ENCODE assay signal across 29 cellular contexts in the genomic region with DNA sequence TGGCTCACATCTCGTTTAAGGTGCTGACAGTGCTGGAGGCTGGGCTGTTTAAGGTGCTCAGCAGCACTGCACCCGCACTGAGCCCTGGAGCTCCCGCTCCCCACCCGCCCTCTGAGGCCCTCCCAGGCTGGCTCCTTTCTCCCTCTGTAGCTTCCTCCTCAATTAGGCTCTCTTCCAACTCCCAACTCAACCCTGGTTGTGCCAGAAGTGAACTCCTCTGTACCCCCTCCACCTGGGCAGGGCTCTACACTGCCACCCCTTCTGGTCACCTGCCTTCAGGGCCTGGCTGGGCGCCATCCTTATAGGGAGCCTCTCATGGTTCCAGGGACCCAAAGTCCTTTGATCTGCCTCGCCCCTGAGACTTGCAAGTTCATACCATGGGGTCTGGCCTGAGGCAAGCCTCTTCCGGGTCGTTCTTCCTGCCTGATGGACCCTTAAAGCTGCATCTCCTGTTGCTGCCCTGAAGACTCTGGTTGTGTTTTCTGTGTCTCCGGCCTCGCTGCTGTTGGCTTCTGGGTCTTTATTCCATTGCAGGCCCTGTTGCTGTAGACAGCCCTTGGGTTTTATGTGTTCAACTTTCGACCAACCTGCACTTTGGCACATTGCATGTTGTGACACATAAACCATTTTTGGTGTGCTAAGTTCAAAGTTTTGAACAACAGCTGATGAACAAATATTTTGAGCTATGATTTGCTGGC.
DNase-seq lines count a peak whose midpoint lies in the region; ATAC-seq and TF ChIP-seq lines count a peak whose summit lies in the region.
"Had no signal": no experiment of that assay in that cellular context is flagged by ENCODE, and none has a peak within 500 bp of the region (broad histone marks: within the 10 kb centered on the region; RNA-seq: fewer than 3 reads in every experiment).

No MANE protein-coding gene starts in this region.

- no peaks in the 10 kb centered on the region for H3K23me2 ChIP-seq in H9 (ENCODE audit: insufficient read length, low read depth, low read length, poor library complexity, severe bottlenecking)

- peak in 7 of 8 donors; percentile 9 to 38 (median 19) for ATAC-seq in heart right ventricle
- no peak for ATAC-seq in Right ventricle myocardium inferior
- no peak for ATAC-seq in activated T-helper 17 cell treated with anti-CD3 and anti-CD28 coated beads, Interleukin-2, amount 50 U/mL, for 72 hours (replicated peaks)
- ATAC-seq in right lobe of liver, result peak; percentile 75 to 87 (median 82)
- ATAC-seq: K562, SK-N-SH treated with all-trans-retinoic acid at 6 μM for 48 hours had no signal

- H3K18ac ChIP-seq in H9 (ENCODE audit: insufficient read length, low read depth, low read length), result no peak overlapping the region

- H3K23ac ChIP-seq in H9 (ENCODE audit: insufficient read length, low read depth, low read length), result no peak overlapping the region

- H2AK5ac ChIP-seq in H9 (ENCODE audit: insufficient read length, low read length), result no peak overlapping the region

- DNase-seq in heart right ventricle (no peak), Right ventricle myocardium inferior (ENCODE audit: missing footprints) (no peak), right lobe of liver (peak; percentile 46 to 85 (median 81)), H9 (no peak), SIG-M5 treated with dmso at 0.1 percent for 504 hours (lab: John Stamatoyannopoulos, UW; ENCODE audit: unreplicated experiment) (no peak), uterus (no peak)
- DNase-seq: activated CD4-positive, alpha-beta T cell treated with anti-CD3 and anti-CD28 coated beads, Interleukin-2, amount 10 ng/mL, durations not matched to agents 24 days and 14 days; activated naive CD4-positive, alpha-beta T cell; activated T-cell treated with anti-CD3 and anti-CD28 coated beads, Interleukin-2, amount 50 U/mL, for 48 hours; effector memory CD4-positive, alpha-beta T cell; erythroblast; GDM1; MG63; NCI-H1105 treated with DMSO at 0.1 percent for 48 hours; NCI-H2081 treated with DMSO at 0.1 percent for 48 hours; NCI-H345; NCI-H774; psoas muscle; stomach; thyroid gland; WERI-Rb-1 had no signal

- no peaks in the 10 kb centered on the region for H3K9me3 ChIP-seq in heart right ventricle
- H3K9me3 ChIP-seq in right lobe of liver, result no peaks in the 10 kb centered on the region
- H3K9me3 ChIP-seq in H9 (ENCODE audit: control insufficient read depth, low read depth, low read length), result no peaks in the 10 kb centered on the region
- H3K9me3 ChIP-seq in uterus, result no peaks in the 10 kb centered on the region
- H3K9me3 ChIP-seq: MG63, neutrophil, psoas muscle, stomach, thyroid gland had no signal

- H3K4me1 ChIP-seq in heart right ventricle (peaks cover 10 to 73% (median 54%) of the 10 kb centered on the region in 9 donors), right lobe of liver (peaks cover 0 to 30% (median 16%) of the 10 kb centered on the region in 4 donors), urinary bladder (ENCODE audit: insufficient read depth) (no peaks in the 10 kb centered on the region), H9 (ENCODE audit: insufficient read depth, low read length) (no peaks in the 10 kb centered on the region; the same call in 1 of the 2 replicates), uterus (no peaks in the 10 kb centered on the region)

- H3K27me3 Mint-ChIP-seq in activated T-helper 17 cell treated with anti-CD3 and anti-CD28 coated beads, Interleukin-2, amount 50 U/mL, for 72 hours, result no peaks in the 10 kb centered on the region
- no peaks in the 10 kb centered on the region; the same call in 1 of the 2 replicates for H3K27me3 Mint-ChIP-seq in H9 (ENCODE audit: low read depth)
- H3K27me3 Mint-ChIP-seq: activated CD4-positive, alpha-beta T cell treated with anti-CD3 and anti-CD28 coated beads, Interleukin-2, amount 10 ng/mL, durations not matched to agents 24 days and 14 days had no signal

- no peak overlapping the region for H3K4me3 Mint-ChIP-seq in activated T-helper 17 cell treated with anti-CD3 and anti-CD28 coated beads, Interleukin-2, amount 50 U/mL, for 72 hours
- no peak overlapping the region for H3K4me3 Mint-ChIP-seq in H9
- H3K4me3 Mint-ChIP-seq: activated CD4-positive, alpha-beta T cell treated with anti-CD3 and anti-CD28 coated beads, Interleukin-2, amount 10 ng/mL, durations not matched to agents 24 days and 14 days; brain; memory B cell; T-helper 2 cell treated with Interferon-gamma antibody and Interleukin-4, amounts not matched to agents 5 μg/mL and 100 μg/mL, for 36 hours had no signal

- no peak overlapping the region for H2BK12ac ChIP-seq in H9 (ENCODE audit: insufficient read length, low read depth, low read length)

- no peak for TF ChIP-seq POLR2A in right lobe of liver (IDR thresholded peaks at IDR 0.05)
- no peak for TF ChIP-seq POLR2A in uterus (IDR thresholded peaks at IDR 0.05)

- peaks cover 13% of the 10 kb centered on the region for H3K36me3 Mint-ChIP-seq in activated T-helper 17 cell treated with anti-CD3 and anti-CD28 coated beads, Interleukin-2, amount 50 U/mL, for 72 hours (ENCODE audit: low read depth)
- H3K36me3 Mint-ChIP-seq in H9 (ENCODE audit: insufficient read depth in 1 of 3, low read depth in 3 of 3), result no peaks in the 10 kb centered on the region; a peak in 1 of 7 replicates
- H3K36me3 Mint-ChIP-seq: brain, memory B cell had no signal

- H3K4me3 ChIP-seq in heart right ventricle (no peak overlapping the region), right lobe of liver (peak overlapping the region in 2 of 3 donors; percentile 26 to 32), urinary bladder (ENCODE audit: low read depth, low read length) (no peak overlapping the region), uterus (no peak overlapping the region)
- H3K4me3 ChIP-seq: K562, MG63, psoas muscle, stomach, thyroid gland had no signal

- no peak overlapping the region for H2BK120ac ChIP-seq in H9 (ENCODE audit: low read depth, low read length, poor library complexity, severe bottlenecking)

- no peak overlapping the region for H2BK20ac ChIP-seq in H9 (ENCODE audit: low read depth, low read length, poor library complexity, severe bottlenecking)

- H4K91ac ChIP-seq in H9 (ENCODE audit: insufficient read length, low read depth, low read length), result no peak overlapping the region

- H3K79me2 ChIP-seq in H9 (ENCODE audit: insufficient read depth, low read length), result no peaks in the 10 kb centered on the region

- H3T11ph ChIP-seq in H9 (ENCODE audit: low read length), result no peak overlapping the region

- no peak overlapping the region for H3K4ac ChIP-seq in H9 (ENCODE audit: low read depth, low read length)

- no peaks in the 10 kb centered on the region for H3K27me3 ChIP-seq in heart right ventricle
- no peaks in the 10 kb centered on the region for H3K27me3 ChIP-seq in right lobe of liver
- no peaks in the 10 kb centered on the region for H3K27me3 ChIP-seq in H9 (ENCODE audit: insufficient read depth, low read length)
- H3K27me3 ChIP-seq in uterus, result no peaks in the 10 kb centered on the region
- H3K27me3 ChIP-seq: MG63, neutrophil, stomach, thyroid gland had no signal

- no peak overlapping the region for H3K56ac ChIP-seq in H9 (ENCODE audit: insufficient read length, low read depth, low read length)

- no peak overlapping the region for H2BK15ac ChIP-seq in H9 (ENCODE audit: low read depth, low read length)

- H4K5ac ChIP-seq in H9 (ENCODE audit: insufficient read length, low read depth, low read length), result no peak overlapping the region

- no peaks in the 10 kb centered on the region for H3K9me3 Mint-ChIP-seq in activated T-helper 17 cell treated with anti-CD3 and anti-CD28 coated beads, Interleukin-2, amount 50 U/mL, for 72 hours
- H3K9me3 Mint-ChIP-seq in H9, result no peaks in the 10 kb centered on the region
- H3K9me3 Mint-ChIP-seq: activated CD4-positive, alpha-beta T cell treated with anti-CD3 and anti-CD28 coated beads, Interleukin-2, amount 10 ng/mL, durations not matched to agents 24 days and 14 days; brain; memory B cell; T-helper 2 cell treated with Interferon-gamma antibody and Interleukin-4, amounts not matched to agents 5 μg/mL and 100 μg/mL, for 36 hours had no signal

- peak overlapping the region in 2 of 10 donors; percentile 31 to 47 for H3K27ac ChIP-seq in heart right ventricle
- peak overlapping the region; percentile 74 to 91 (median 79) for H3K27ac ChIP-seq in right lobe of liver
- H3K27ac ChIP-seq in urinary bladder (ENCODE audit: low read depth), result peak overlapping the region; percentile 42
- no peak overlapping the region for H3K27ac ChIP-seq in H9 (ENCODE audit: insufficient read length, low read depth, low read length)
- H3K27ac ChIP-seq in uterus, result no peak overlapping the region
- H3K27ac ChIP-seq: neutrophil, psoas muscle, stomach, thyroid gland, WERI-Rb-1 had no signal

- H2AFZ ChIP-seq in H9 (ENCODE audit: low read length), result no peak overlapping the region

- no peak for TF ChIP-seq CTCF in heart right ventricle (IDR thresholded peaks at IDR 0.05)
- no peak for TF ChIP-seq CTCF in right lobe of liver (IDR thresholded peaks at IDR 0.05)
- no peak for TF ChIP-seq CTCF in H9 (conservative IDR thresholded peaks at IDR 0.05)
- no peak for TF ChIP-seq CTCF in uterus (IDR thresholded peaks at IDR 0.05)

- intact Hi-C loops in heart right ventricle (cut with DNase I), result no loop called here
- intact Hi-C loops in Right ventricle myocardium inferior (cut with DNase I), result loop anchor here (5.0 kb wide), 3 partner anchors 36 to 196 kb away; no protein-coding TSS in a partner anchor
- intact Hi-C loops in right lobe of liver (cut with DNase I), result no loop called here
- intact Hi-C loops in uterus (cut with DNase I; ENCODE audit: low total_unique reads), result no loop called here

- no peak overlapping the region; the same call in 1 of the 2 replicates for H3K14ac ChIP-seq in H9 (ENCODE audit: insufficient read depth, low read length)

- H2BK5ac ChIP-seq in H9 (ENCODE audit: insufficient read length, low read length), result no peak overlapping the region

- H4K20me1 ChIP-seq in H9 (ENCODE audit: control insufficient read depth, insufficient read depth, insufficient read length), result no peaks in the 10 kb centered on the region

- H3K27ac Mint-ChIP-seq in activated T-helper 17 cell treated with anti-CD3 and anti-CD28 coated beads, Interleukin-2, amount 50 U/mL, for 72 hours, result peak overlapping the region; percentile 22
- no peak overlapping the region for H3K27ac Mint-ChIP-seq in H9
- H3K27ac Mint-ChIP-seq: activated CD4-positive, alpha-beta T cell treated with anti-CD3 and anti-CD28 coated beads, Interleukin-2, amount 10 ng/mL, durations not matched to agents 24 days and 14 days; memory B cell; T-helper 2 cell treated with Interferon-gamma antibody and Interleukin-4, amounts not matched to agents 5 μg/mL and 100 μg/mL, for 36 hours had no signal

- H3K36me3 ChIP-seq in heart right ventricle (no peaks in the 10 kb centered on the region), right lobe of liver (peaks cover 0 to 2% (median 0%) of the 10 kb centered on the region in 4 donors), urinary bladder (ENCODE audit: insufficient read depth) (no peaks in the 10 kb centered on the region), uterus (no peaks in the 10 kb centered on the region)
- H3K36me3 ChIP-seq: MG63, neutrophil, stomach, thyroid gland, WERI-Rb-1 had no signal

- H3K79me1 ChIP-seq in H9 (ENCODE audit: insufficient read depth, low read depth, low read length, poor library complexity, severe bottlenecking), result no peaks in the 10 kb centered on the region

- WGBS in heart right ventricle, 2 donors, result 65 to 76% methylated on average over 11 of the region's 11 CpGs
- WGBS in right lobe of liver (ENCODE audit: insufficient coverage, low coverage, low lambda C conversion rate, missing lambda C conversion rate), result 36% methylated on average over 11 of the region's 11 CpGs
- 84% methylated on average over 11 of the region's 11 CpGs for WGBS in urinary bladder
- WGBS in H9 (ENCODE audit: extremely low coverage, insufficient read length, low lambda C conversion rate), result no CpG with 5 or more reads among the region's 11 CpGs

- H3K4me1 Mint-ChIP-seq in activated T-helper 17 cell treated with anti-CD3 and anti-CD28 coated beads, Interleukin-2, amount 50 U/mL, for 72 hours, result peaks cover 14% of the 10 kb centered on the region
- H3K4me1 Mint-ChIP-seq in H9, result peaks cover 14 to 15% of the 10 kb centered on the region in 2 experiments
- H3K4me1 Mint-ChIP-seq: memory B cell had no signal

- no peak overlapping the region for H4K8ac ChIP-seq in H9 (replicated peaks; ENCODE audit: insufficient read length, low read depth, low read length)

- no peak overlapping the region for H3K4me2 ChIP-seq in H9 (ENCODE audit: insufficient read depth, insufficient read length, low read length)

- no peak overlapping the region for H3K9ac ChIP-seq in H9 (ENCODE audit: extremely low read depth, insufficient read length, low read length)

Comparison
In these comparisons a context has a peak if more than half of its experiments do, and no peak if none do; other contexts are left out.
1. ATAC-seq: peak in heart right ventricle (7 of 8) and right lobe of liver (4 of 4); none in Right ventricle myocardium inferior (single experiment) and activated T-helper 17 cell treated with anti-CD3 and anti-CD28 coated beads, Interleukin-2, amount 50 U/mL, for 72 hours (single experiment).
2. DNase-seq: peak in right lobe of liver (3 of 3); none in heart right ventricle (0 of 2), Right ventricle myocardium inferior (single experiment), H9 (single experiment), SIG-M5 treated with dmso at 0.1 percent for 504 hours (single experiment) and uterus (0 of 2).
3. H3K27ac ChIP-seq: peak in right lobe of liver (3 of 3) and urinary bladder (single experiment); none in H9 (single experiment) and uterus (0 of 2).
4. H3K4me3 ChIP-seq: peak in right lobe of liver (2 of 3); none in heart right ventricle (0 of 10), urinary bladder (single experiment) and uterus (0 of 2).